ENCODE assay signal across 8 cellular contexts in genomic region chr4:89158884-89159503, GRCh38. TPM values are rescaled to one million over a fixed set of nuclear protein-coding genes. Genes with fewer than 3 reads are reported as not detected.
DNase-seq lines count a peak whose midpoint lies in the region; ATAC-seq and TF ChIP-seq lines count a peak whose summit lies in the region.

No MANE protein-coding gene starts in this region.

- H3K9ac ChIP-seq in liver (ENCODE audit: low read depth in 1 of 2, low read length in 2 of 2), result peak overlapping the region in 1 of 2 donors; percentile 39

- ATAC-seq in HG02852 (IDR thresholded peaks at IDR 0.05; ENCODE audit: unreplicated experiment) (peak; percentile 68), aorta (ENCODE audit: low FRiP score) (peak; percentile 67)

- H3K27ac ChIP-seq in liver (ENCODE audit: low read depth in 1 of 2, low read length in 2 of 2) (no peak overlapping the region), aorta (ENCODE audit: low read depth in 1 of 2, low read length in 2 of 2) (no peak overlapping the region)

- H3K4me1 ChIP-seq in liver (ENCODE audit: control insufficient read depth in 4 of 4, insufficient read depth in 4 of 4, low read length in 3 of 4), result no peaks in the 10 kb centered on the region
- H3K4me1 ChIP-seq in aorta (ENCODE audit: control insufficient read depth in 1 of 2, insufficient read depth in 2 of 2, low read length in 2 of 2), result no peaks in the 10 kb centered on the region

- WGBS in liver, result 2% methylated on average over 2 of the region's 2 CpGs
- WGBS in aorta, 2 donors, result 5 to 7% methylated on average over 2 of the region's 2 CpGs

- DNase-seq in NOMO-1 treated with DMSO at 0.1 percent for 48 hours (lab: John Stamatoyannopoulos, UW; ENCODE audit: unreplicated experiment), result peak; percentile 42
- DNase-seq in NOMO-1 treated with dmso at 0.1 percent for 144 hours (lab: John Stamatoyannopoulos, UW; ENCODE audit: unreplicated experiment), result no peak
- peak; percentile 66 for DNase-seq in NCI-H460 (ENCODE audit: extremely low read depth, low read depth)
- DNase-seq in cerebellar cortex (ENCODE audit: low spot score), result peak; percentile 86
- DNase-seq in aorta, result no peak
- no peak for DNase-seq in stimulated activated CD4-positive, alpha-beta T cell treated with anti-CD3 and anti-CD28 coated beads, Interleukin-1b, Interleukin-23, amount 100 ng/mL, for 48 hours

- intact Hi-C loops in aorta (cut with DNase I), result loop anchor here in 1 of 2 donors (5.0 kb wide), 1 partner anchor 738 kb away; no protein-coding TSS in a partner anchor

- H3K27me3 ChIP-seq in liver (ENCODE audit: control insufficient read depth in 4 of 4, insufficient read depth in 4 of 4, low read length in 3 of 4) (no peaks in the 10 kb centered on the region), aorta (ENCODE audit: control insufficient read depth in 1 of 2, insufficient read depth in 2 of 2, low read length in 1 of 2) (no peaks in the 10 kb centered on the region)

- peak; percentile 84 for TF ChIP-seq CTCF in liver (IDR thresholded peaks at IDR 0.05; ENCODE audit: low read depth, low read length, missing input control)

- H3K9me3 ChIP-seq in liver (ENCODE audit: control insufficient read depth in 4 of 4, low read length in 3 of 4) (no peaks in the 10 kb centered on the region), aorta (ENCODE audit: control insufficient read depth, low read length) (no peaks in the 10 kb centered on the region)

- H3K4me3 ChIP-seq in liver (ENCODE audit: low read depth in 1 of 3, low read length in 3 of 3) (no peak overlapping the region), aorta (ENCODE audit: low read length in 2 of 2) (no peak overlapping the region)

- H3K36me3 ChIP-seq in liver (ENCODE audit: control insufficient read depth in 4 of 4, insufficient read depth in 3 of 4, low read depth in 1 of 4, low read length in 3 of 4) (no peaks in the 10 kb centered on the region), aorta (ENCODE audit: control insufficient read depth in 1 of 2, insufficient read depth in 2 of 2, low read length in 1 of 2) (no peaks in the 10 kb centered on the region)

- TF ChIP-seq RAD21 in liver (IDR thresholded peaks at IDR 0.05), result peak; percentile 89 to 92

TF ChIP-seq in liver, 16 proteins besides CTCF, POLR2A, EP300 and RAD21:
- TF ChIP-seq ZBTB33 (IDR thresholded peaks at IDR 0.05), result no peak
- TF ChIP-seq FOXA2 (IDR thresholded peaks at IDR 0.05), result peak; percentile 10
- TF ChIP-seq REST (IDR thresholded peaks at IDR 0.05), result no peak
- TF ChIP-seq YY1 (IDR thresholded peaks at IDR 0.05), result peak; percentile 71

RNA-seq across cellular contexts. Expression of gene TIGD2, which starts 47.7 kb away (rescaled TPM):
- 11.7 and 14.0 TPM in 2 replicates for total RNA-seq in NCI-H460 (2014; rRNA removed; shearing (Covaris generic))
- polyA plus RNA-seq in NCI-H460 (2014; cell fraction: nucleus; rRNA removed), result 5.0 and 6.3 TPM in 2 replicates
- total RNA-seq in liver (10 to 100 TPM in 1 of 2 donors, 1 to 10 TPM in 1; 6.4 to 21.7 TPM), aorta (1 to 10 TPM; 1.5 to 2.2 TPM)
- polyA plus RNA-seq in liver (10 to 100 TPM in 1 of 2 donors, 1 to 10 TPM in 1; 8.9 to 10.7 TPM), aorta (1 to 10 TPM; 1.2 to 1.5 TPM)

Comparison
In these comparisons a context has a peak if more than half of its experiments do, and no peak if none do; other contexts are left out.
1. DNase-seq: peak in NOMO-1 treated with DMSO at 0.1 percent for 48 hours (single experiment), NCI-H460 (single experiment) and cerebellar cortex (single experiment); none in NOMO-1 treated with dmso at 0.1 percent for 144 hours (single experiment), aorta (0 of 2) and stimulated activated CD4-positive, alpha-beta T cell treated with anti-CD3 and anti-CD28 coated beads, Interleukin-1b, Interleukin-23, amount 100 ng/mL, for 48 hours (single experiment).